33 cellular contexts compared by ENCODE assay signal in genomic region chr6:142825760-142826159, GRCh38.
"Had no signal": no experiment of that assay in that cellular context is flagged by ENCODE, and none has a peak within 500 bp of the region (broad histone marks: within the 10 kb centered on the region; RNA-seq: fewer than 3 reads in every experiment).

No MANE protein-coding gene starts in this region.

- H3K36me3 ChIP-seq: ascending aorta, breast epithelium, cardiac muscle cell, gastroesophageal sphincter, heart right ventricle had no signal

- H3K27me3 Mint-ChIP-seq: activated B cell treated with CpG ODN at 0.5 μM for 24 hours; activated CD4-positive, alpha-beta memory T cell treated with anti-CD3 and anti-CD28 coated beads for 36 hours; activated CD4-positive, alpha-beta T cell treated with anti-CD3 and anti-CD28 coated beads for 36 hours; activated CD4-positive, alpha-beta T cell treated with anti-CD3 and anti-CD28 coated beads, Interleukin-2, amount 10 ng/mL, durations not matched to agents 24 days and 14 days; activated CD8-positive, alpha-beta memory T cell treated with anti-CD3 and anti-CD28 coated beads, Interleukin-2, amount 10 ng/mL, durations not matched to agents 7 days and 5 days; activated naive CD4-positive, alpha-beta T cell treated with anti-CD3 and anti-CD28 coated beads, Interleukin-2, amount 10 ng/mL, durations not matched to agents 7 days and 5 days; activated naive CD8-positive, alpha-beta T cell treated with anti-CD3 and anti-CD28 coated beads, Interleukin-2, amount 10 ng/mL, durations not matched to agents 7 days and 5 days; activated T-cell treated with anti-CD3 and anti-CD28 coated beads, Interleukin-2, amount 50 U/mL, for 24 hours; brain; dendritic cell treated with granulocyte-macrophage colony-stimulating factor and Interleukin-4, amounts not matched to agents 40 ng/mL and 50 ng/mL, for 4 days; effector memory CD8-positive, alpha-beta T cell had no signal

- H3K36me3 Mint-ChIP-seq: brain had no signal

- H3K9me3 ChIP-seq: ascending aorta, breast epithelium, esophagus squamous epithelium, gastroesophageal sphincter, heart right ventricle had no signal

- H3K27ac Mint-ChIP-seq: activated B cell treated with CpG ODN at 0.5 μM for 24 hours; activated CD4-positive, alpha-beta memory T cell treated with anti-CD3 and anti-CD28 coated beads for 36 hours; activated CD4-positive, alpha-beta T cell treated with anti-CD3 and anti-CD28 coated beads for 36 hours; activated CD4-positive, alpha-beta T cell treated with anti-CD3 and anti-CD28 coated beads, Interleukin-2, amount 10 ng/mL, durations not matched to agents 24 days and 14 days; activated CD8-positive, alpha-beta memory T cell treated with anti-CD3 and anti-CD28 coated beads, Interleukin-2, amount 10 ng/mL, durations not matched to agents 7 days and 5 days; activated CD8-positive, alpha-beta T cell treated with anti-CD3 and anti-CD28 coated beads, Interleukin-2, amount 10 ng/mL, durations not matched to agents 7 days and 5 days; activated naive CD4-positive, alpha-beta T cell treated with anti-CD3 and anti-CD28 coated beads, Interleukin-2, amount 10 ng/mL, durations not matched to agents 7 days and 5 days; activated naive CD8-positive, alpha-beta T cell treated with anti-CD3 and anti-CD28 coated beads, Interleukin-2, amount 10 ng/mL, durations not matched to agents 7 days and 5 days; activated T-cell treated with anti-CD3 and anti-CD28 coated beads, Interleukin-2, amount 50 U/mL, for 72 hours; dendritic cell treated with granulocyte-macrophage colony-stimulating factor and Interleukin-4, amounts not matched to agents 40 ng/mL and 50 ng/mL, for 4 days; effector memory CD8-positive, alpha-beta T cell had no signal

- H3K9me3 Mint-ChIP-seq: activated B cell treated with CpG ODN at 0.5 μM for 24 hours; activated naive CD4-positive, alpha-beta T cell treated with anti-CD3 and anti-CD28 coated beads, Interleukin-2, amount 10 ng/mL, durations not matched to agents 7 days and 5 days; activated naive CD8-positive, alpha-beta T cell treated with anti-CD3 and anti-CD28 coated beads, Interleukin-2, amount 10 ng/mL, durations not matched to agents 7 days and 5 days; brain; dendritic cell treated with granulocyte-macrophage colony-stimulating factor and Interleukin-4, amounts not matched to agents 40 ng/mL and 50 ng/mL, for 4 days; effector memory CD8-positive, alpha-beta T cell had no signal

- DNase-seq: activated B cell treated with CpG ODN at 0.5 μM for 24 hours; activated CD4-positive, alpha-beta memory T cell treated with anti-CD3 and anti-CD28 coated beads for 36 hours; activated CD4-positive, alpha-beta T cell treated with anti-CD3 and anti-CD28 coated beads for 36 hours; activated CD8-positive, alpha-beta memory T cell treated with anti-CD3 and anti-CD28 coated beads, Interleukin-2, amount 10 ng/mL, durations not matched to agents 7 days and 5 days; activated CD8-positive, alpha-beta memory T cell treated with anti-CD3 and anti-CD28 coated beads, Interleukin-2, amount 50 U/mL, for 48 hours; activated CD8-positive, alpha-beta T cell treated with anti-CD3 and anti-CD28 coated beads, Interleukin-2, amount 10 ng/mL, durations not matched to agents 7 days and 5 days; activated gamma-delta T cell; activated naive CD4-positive, alpha-beta T cell; activated naive CD4-positive, alpha-beta T cell treated with anti-CD3 and anti-CD28 coated beads, Interleukin-2, amount 10 ng/mL, durations not matched to agents 7 days and 5 days; activated naive CD8-positive, alpha-beta T cell treated with anti-CD3 and anti-CD28 coated beads, Interleukin-2, amount 10 ng/mL, durations not matched to agents 7 days and 5 days; activated T-cell treated with anti-CD3 and anti-CD28 coated beads for 4 hours; activated T-cell treated with anti-CD3 and anti-CD28 coated beads, Interleukin-2, amount 50 U/mL, for 24 hours; activated T-cell treated with anti-CD3 and anti-CD28 coated beads, Interleukin-2, amount 50 U/mL, for 72 hours; central memory CD4-positive, alpha-beta T cell; cerebellar nuclear complex; dorsolateral prefrontal cortex; effector memory CD8-positive, alpha-beta T cell; esophagus squamous epithelium; foreskin melanocyte; heart right ventricle; T-helper 2 cell had no signal

- H3K4me3 ChIP-seq: ascending aorta, breast epithelium, cardiac muscle cell, coronary artery, dorsolateral prefrontal cortex, esophagus squamous epithelium, gastroesophageal sphincter, heart right ventricle had no signal

- H3K27ac ChIP-seq: ascending aorta, breast epithelium, cardiac muscle cell, coronary artery, dorsolateral prefrontal cortex, epithelial cell of prostate, gastroesophageal sphincter had no signal

- H3K4me3 Mint-ChIP-seq: activated B cell treated with CpG ODN at 0.5 μM for 24 hours; activated CD4-positive, alpha-beta memory T cell treated with anti-CD3 and anti-CD28 coated beads for 36 hours; activated CD4-positive, alpha-beta T cell treated with anti-CD3 and anti-CD28 coated beads for 36 hours; activated CD4-positive, alpha-beta T cell treated with anti-CD3 and anti-CD28 coated beads, Interleukin-2, amount 10 ng/mL, durations not matched to agents 24 days and 14 days; activated CD8-positive, alpha-beta memory T cell treated with anti-CD3 and anti-CD28 coated beads, Interleukin-2, amount 10 ng/mL, durations not matched to agents 7 days and 5 days; activated CD8-positive, alpha-beta T cell treated with anti-CD3 and anti-CD28 coated beads, Interleukin-2, amount 10 ng/mL, durations not matched to agents 7 days and 5 days; activated naive CD4-positive, alpha-beta T cell treated with anti-CD3 and anti-CD28 coated beads, Interleukin-2, amount 10 ng/mL, durations not matched to agents 7 days and 5 days; activated naive CD8-positive, alpha-beta T cell treated with anti-CD3 and anti-CD28 coated beads, Interleukin-2, amount 10 ng/mL, durations not matched to agents 7 days and 5 days; activated T-cell treated with anti-CD3 and anti-CD28 coated beads, Interleukin-2, amount 50 U/mL, for 24 hours; activated T-cell treated with anti-CD3 and anti-CD28 coated beads, Interleukin-2, amount 50 U/mL, for 72 hours; brain; dendritic cell treated with granulocyte-macrophage colony-stimulating factor and Interleukin-4, amounts not matched to agents 40 ng/mL and 50 ng/mL, for 4 days; effector memory CD8-positive, alpha-beta T cell had no signal

- FAIRE-seq: endothelial cell of umbilical vein had no signal

- ATAC-seq: activated CD4-positive, alpha-beta T cell treated with anti-CD3 and anti-CD28 coated beads for 36 hours; activated CD4-positive, CD25-positive, alpha-beta regulatory T cell treated with anti-CD3 and anti-CD28 coated beads, Interleukin-2, amount 50 U/mL, for 24 hours; activated CD8-positive, alpha-beta memory T cell treated with anti-CD3 and anti-CD28 coated beads, Interleukin-2, amount 10 ng/mL, durations not matched to agents 7 days and 5 days; activated CD8-positive, alpha-beta T cell treated with anti-CD3 and anti-CD28 coated beads, Interleukin-2, amount 10 ng/mL, durations not matched to agents 7 days and 5 days; activated naive CD4-positive, alpha-beta T cell treated with anti-CD3 and anti-CD28 coated beads, Interleukin-2, amount 50 U/mL, for 72 hours; activated T-cell treated with anti-CD3 and anti-CD28 coated beads, Interleukin-2, amount 50 U/mL, for 72 hours; effector memory CD8-positive, alpha-beta T cell; gastroesophageal sphincter; heart right ventricle had no signal

- H3K4me1 ChIP-seq: breast epithelium had no signal
